8 cellular contexts compared by ENCODE assay signal in genomic region chr5:18078157-18078556, GRCh38.
"Had no signal": no experiment of that assay in that cellular context is flagged by ENCODE, and none has a peak within 500 bp of the region (broad histone marks: within the 10 kb centered on the region; RNA-seq: fewer than 3 reads in every experiment).

No MANE protein-coding gene starts in this region.

- H3K27ac Mint-ChIP-seq: H9 had no signal

- H3K27ac ChIP-seq: KMS-11 had no signal

- H3K4me3 Mint-ChIP-seq: H9 had no signal

- FAIRE-seq: H54, HTR-8/SVneo had no signal

- DNase-seq: GOT3, H9, HCEC 1CT, IMR-90, KBM-7 had no signal

- H3K4me2 ChIP-seq: KMS-11 had no signal

- H3K9me3 Mint-ChIP-seq: H9 had no signal

- H3K9ac ChIP-seq: KMS-11 had no signal

- H3K4me1 Mint-ChIP-seq: H9 had no signal
